23 cellular contexts compared by ENCODE assay signal in the genomic region with DNA sequence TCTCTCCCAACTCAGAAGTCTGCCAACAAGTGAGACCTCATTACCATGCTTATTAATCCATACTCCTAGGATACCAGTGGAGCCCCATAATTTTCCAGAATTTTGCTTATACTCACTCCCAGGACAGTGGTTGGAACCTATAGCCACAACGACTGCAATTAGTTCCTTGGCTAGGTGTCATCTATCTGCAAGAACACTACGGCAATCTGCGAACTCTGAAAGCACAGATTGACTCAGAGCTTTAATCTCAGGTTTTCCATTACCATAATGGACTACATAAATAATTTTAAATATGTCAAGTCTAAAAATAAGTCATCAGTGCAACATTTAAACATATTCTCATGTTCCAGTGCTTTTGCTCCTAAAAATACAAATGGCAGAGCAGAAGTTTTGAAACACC. TPM values are rescaled to one million over a fixed set of nuclear protein-coding genes. Genes with fewer than 3 reads are reported as not detected.
DNase-seq lines count a peak whose midpoint lies in the region; ATAC-seq and TF ChIP-seq lines count a peak whose summit lies in the region.
"Had no signal": no experiment of that assay in that cellular context is flagged by ENCODE, and none has a peak within 500 bp of the region (broad histone marks: within the 10 kb centered on the region; RNA-seq: fewer than 3 reads in every experiment).

No MANE protein-coding gene starts in this region.

- peak; percentile 66 for ATAC-seq in activated naive CD8-positive, alpha-beta T cell treated with anti-CD3 and anti-CD28 coated beads, Interleukin-2, amount 50 U/mL, for 24 hours
- ATAC-seq in activated T-helper 17 cell treated with anti-CD3 and anti-CD28 coated beads, Interleukin-2, amount 50 U/mL, for 72 hours (replicated peaks): peak; percentile 52
- ATAC-seq in right lobe of liver: no peak
- ATAC-seq: GM12878 had no signal

- H3K36me3 ChIP-seq in right lobe of liver: peaks cover 0 to 8% (median 0%) of the 10 kb centered on the region in 4 donors

- no peaks in the 10 kb centered on the region for H3K9me3 ChIP-seq in right lobe of liver
- H3K9me3 ChIP-seq: BE2C, BLaER1 had no signal

- H3K4me3 ChIP-seq in right lobe of liver: no peak overlapping the region
- H3K4me3 ChIP-seq: BLaER1, GM12878 had no signal

- H3K36me3 Mint-ChIP-seq in activated naive CD8-positive, alpha-beta T cell treated with anti-CD3 and anti-CD28 coated beads, Interleukin-2, amount 50 U/mL, for 24 hours (ENCODE audit: low read depth): peaks cover 54% of the 10 kb centered on the region
- H3K36me3 Mint-ChIP-seq in activated naive CD8-positive, alpha-beta T cell treated with anti-CD3 and anti-CD28 coated beads for 36 hours: peaks cover 38% of the 10 kb centered on the region
- peaks cover 91% of the 10 kb centered on the region for H3K36me3 Mint-ChIP-seq in activated T-helper 17 cell treated with anti-CD3 and anti-CD28 coated beads, Interleukin-2, amount 50 U/mL, for 72 hours (ENCODE audit: low read depth)
- peaks cover 79% of the 10 kb centered on the region for H3K36me3 Mint-ChIP-seq in stimulated activated naive CD8-positive, alpha-beta T cell treated with anti-CD3 and anti-CD28 coated beads, Interleukin-15, Interleukin-2, amounts not matched to agents 100 ng/mL and 50 ng/mL, for 24 hours (ENCODE audit: low read depth)

- no peak for TF ChIP-seq CTCF in right lobe of liver (IDR thresholded peaks at IDR 0.05)

- H3K27me3 Mint-ChIP-seq in activated naive CD8-positive, alpha-beta T cell treated with anti-CD3 and anti-CD28 coated beads, Interleukin-2, amount 50 U/mL, for 24 hours: no peaks in the 10 kb centered on the region
- no peaks in the 10 kb centered on the region for H3K27me3 Mint-ChIP-seq in activated naive CD8-positive, alpha-beta T cell treated with anti-CD3 and anti-CD28 coated beads for 36 hours
- no peaks in the 10 kb centered on the region for H3K27me3 Mint-ChIP-seq in activated T-helper 17 cell treated with anti-CD3 and anti-CD28 coated beads, Interleukin-2, amount 50 U/mL, for 72 hours
- no peaks in the 10 kb centered on the region for H3K27me3 Mint-ChIP-seq in stimulated activated naive CD8-positive, alpha-beta T cell treated with anti-CD3 and anti-CD28 coated beads, Interleukin-15, Interleukin-2, amounts not matched to agents 100 ng/mL and 50 ng/mL, for 24 hours
- H3K27me3 Mint-ChIP-seq: CD4-positive, alpha-beta memory T cell; CD4-positive, CD25-positive, alpha-beta regulatory T cell; CD8-positive, alpha-beta memory T cell had no signal

- whole genome bisulfite sequencing in right lobe of liver (ENCODE audit: insufficient coverage, low coverage, low lambda C conversion rate, missing lambda C conversion rate): 92% methylated on average over 3 of the region's 3 CpGs

- peaks cover 7% of the 10 kb centered on the region for H3K9me3 Mint-ChIP-seq in activated naive CD8-positive, alpha-beta T cell treated with anti-CD3 and anti-CD28 coated beads, Interleukin-2, amount 50 U/mL, for 24 hours
- no peaks in the 10 kb centered on the region for H3K9me3 Mint-ChIP-seq in activated naive CD8-positive, alpha-beta T cell treated with anti-CD3 and anti-CD28 coated beads for 36 hours
- H3K9me3 Mint-ChIP-seq in activated T-helper 17 cell treated with anti-CD3 and anti-CD28 coated beads, Interleukin-2, amount 50 U/mL, for 72 hours: no peaks in the 10 kb centered on the region
- H3K9me3 Mint-ChIP-seq in stimulated activated naive CD8-positive, alpha-beta T cell treated with anti-CD3 and anti-CD28 coated beads, Interleukin-15, Interleukin-2, amounts not matched to agents 100 ng/mL and 50 ng/mL, for 24 hours: no peaks in the 10 kb centered on the region
- H3K9me3 Mint-ChIP-seq: CD4-positive, alpha-beta memory T cell had no signal

- intact Hi-C loops in right lobe of liver (cut with DNase I): no loop called here

- H3K4me1 ChIP-seq in right lobe of liver: no peaks in the 10 kb centered on the region
- H3K4me1 ChIP-seq: BE2C, BLaER1 had no signal

- no peak overlapping the region for H3K27ac ChIP-seq in right lobe of liver
- H3K27ac ChIP-seq: BLaER1 had no signal

- H3K4me1 Mint-ChIP-seq in activated naive CD8-positive, alpha-beta T cell treated with anti-CD3 and anti-CD28 coated beads, Interleukin-2, amount 50 U/mL, for 24 hours: peaks cover 9% of the 10 kb centered on the region
- H3K4me1 Mint-ChIP-seq in activated naive CD8-positive, alpha-beta T cell treated with anti-CD3 and anti-CD28 coated beads for 36 hours: no peaks in the 10 kb centered on the region
- H3K4me1 Mint-ChIP-seq in activated T-helper 17 cell treated with anti-CD3 and anti-CD28 coated beads, Interleukin-2, amount 50 U/mL, for 72 hours: no peaks in the 10 kb centered on the region
- peaks cover 20% of the 10 kb centered on the region for H3K4me1 Mint-ChIP-seq in stimulated activated naive CD8-positive, alpha-beta T cell treated with anti-CD3 and anti-CD28 coated beads, Interleukin-15, Interleukin-2, amounts not matched to agents 100 ng/mL and 50 ng/mL, for 24 hours (ENCODE audit: low read depth)
- H3K4me1 Mint-ChIP-seq: CD14-positive monocyte had no signal

- no peak overlapping the region for H3K4me3 Mint-ChIP-seq in activated naive CD8-positive, alpha-beta T cell treated with anti-CD3 and anti-CD28 coated beads, Interleukin-2, amount 50 U/mL, for 24 hours
- H3K4me3 Mint-ChIP-seq in activated naive CD8-positive, alpha-beta T cell treated with anti-CD3 and anti-CD28 coated beads for 36 hours: no peak overlapping the region
- H3K4me3 Mint-ChIP-seq in activated T-helper 17 cell treated with anti-CD3 and anti-CD28 coated beads, Interleukin-2, amount 50 U/mL, for 72 hours: no peak overlapping the region
- no peak overlapping the region for H3K4me3 Mint-ChIP-seq in stimulated activated naive CD8-positive, alpha-beta T cell treated with anti-CD3 and anti-CD28 coated beads, Interleukin-15, Interleukin-2, amounts not matched to agents 100 ng/mL and 50 ng/mL, for 24 hours
- H3K4me3 Mint-ChIP-seq: CD14-positive monocyte; CD4-positive, alpha-beta memory T cell; CD4-positive, CD25-positive, alpha-beta regulatory T cell; CD8-positive, alpha-beta memory T cell had no signal

- H3K27me3 ChIP-seq in right lobe of liver: no peaks in the 10 kb centered on the region
- H3K27me3 ChIP-seq: BE2C, BLaER1 had no signal

- no peak for TF ChIP-seq POLR2A in right lobe of liver (IDR thresholded peaks at IDR 0.05)

- H3K27ac Mint-ChIP-seq in activated naive CD8-positive, alpha-beta T cell treated with anti-CD3 and anti-CD28 coated beads, Interleukin-2, amount 50 U/mL, for 24 hours: peak overlapping the region; percentile 1
- H3K27ac Mint-ChIP-seq in activated naive CD8-positive, alpha-beta T cell treated with anti-CD3 and anti-CD28 coated beads for 36 hours: no peak overlapping the region
- no peak overlapping the region for H3K27ac Mint-ChIP-seq in activated T-helper 17 cell treated with anti-CD3 and anti-CD28 coated beads, Interleukin-2, amount 50 U/mL, for 72 hours
- peak overlapping the region; percentile 19 for H3K27ac Mint-ChIP-seq in stimulated activated naive CD8-positive, alpha-beta T cell treated with anti-CD3 and anti-CD28 coated beads, Interleukin-15, Interleukin-2, amounts not matched to agents 100 ng/mL and 50 ng/mL, for 24 hours
- H3K27ac Mint-ChIP-seq: CD14-positive monocyte; CD4-positive, alpha-beta memory T cell; CD4-positive, CD25-positive, alpha-beta regulatory T cell; CD8-positive, alpha-beta memory T cell had no signal

- no peak for DNase-seq in activated naive CD8-positive, alpha-beta T cell treated with anti-CD3 and anti-CD28 coated beads, Interleukin-2, amount 50 U/mL, for 24 hours
- no peak for DNase-seq in activated naive CD8-positive, alpha-beta T cell treated with anti-CD3 and anti-CD28 coated beads for 36 hours
- no peak for DNase-seq in right lobe of liver
- DNase-seq: 8988T; ACHN; BE2C; C1 segment of cervical spinal cord; CD4-positive, alpha-beta memory T cell; CD4-positive, CD25-positive, alpha-beta regulatory T cell; CD8-positive, alpha-beta memory T cell; COR-L47; DMS 273 treated with DMSO at 0.1 percent for 48 hours; DMS153; DMS53; DMS79; DND-41; EL; GDM1 had no signal

RNA-seq across cellular contexts. Expression of a gene that starts 33.4 kb away (rescaled TPM):
- 1 to 10 TPM; 4.7 to 4.9 TPM for total RNA-seq in activated naive CD8-positive, alpha-beta T cell treated with anti-CD3 and anti-CD28 coated beads for 36 hours
- total RNA-seq in activated T-helper 17 cell treated with anti-CD3 and anti-CD28 coated beads, Interleukin-2, amount 50 U/mL, for 72 hours: 1 to 10 TPM; 6.9 TPM
- total RNA-seq in right lobe of liver: 10 to 100 TPM in 4 of 6 experiments, 1 to 10 TPM in 2; 9.5 to 15.7 (median 12.8) TPM

RNA-seq across cellular contexts. Expression of a gene that starts 33.7 kb away (rescaled TPM):
- 10 to 100 TPM; 13.3 TPM for total RNA-seq in activated naive CD8-positive, alpha-beta T cell treated with anti-CD3 and anti-CD28 coated beads for 36 hours
- total RNA-seq in activated T-helper 17 cell treated with anti-CD3 and anti-CD28 coated beads, Interleukin-2, amount 50 U/mL, for 72 hours: 10 to 100 TPM; 10.7 to 11.7 TPM
- 1 to 10 TPM; 2.4 to 4.2 (median 3.5) TPM for total RNA-seq in right lobe of liver

Comparison
In these comparisons a context has a peak if more than half of its experiments do, and no peak if none do; other contexts are left out.
1. H3K27ac Mint-ChIP-seq: peak in activated naive CD8-positive, alpha-beta T cell treated with anti-CD3 and anti-CD28 coated beads, Interleukin-2, amount 50 U/mL, for 24 hours (single experiment) and stimulated activated naive CD8-positive, alpha-beta T cell treated with anti-CD3 and anti-CD28 coated beads, Interleukin-15, Interleukin-2, amounts not matched to agents 100 ng/mL and 50 ng/mL, for 24 hours (single experiment); none in activated naive CD8-positive, alpha-beta T cell treated with anti-CD3 and anti-CD28 coated beads for 36 hours (single experiment) and activated T-helper 17 cell treated with anti-CD3 and anti-CD28 coated beads, Interleukin-2, amount 50 U/mL, for 72 hours (single experiment).
2. ATAC-seq: peak in activated naive CD8-positive, alpha-beta T cell treated with anti-CD3 and anti-CD28 coated beads, Interleukin-2, amount 50 U/mL, for 24 hours (single experiment) and activated T-helper 17 cell treated with anti-CD3 and anti-CD28 coated beads, Interleukin-2, amount 50 U/mL, for 72 hours (single experiment); none in right lobe of liver (0 of 4).